In genomic region chr5:72847989-72848473, GRCh38 we compare ENCODE assay signal across 7 cellular contexts.
DNase-seq lines count a peak whose midpoint lies in the region; ATAC-seq lines count a peak whose summit lies in the region.

No MANE protein-coding gene starts in this region.

- peak; percentile 75 for DNase-seq in NCI-H1694 treated with DMSO at 0.1 percent for 48 hours (lab: John Stamatoyannopoulos, UW)
- peak; percentile 75 for DNase-seq in T-helper 9 cell
- peak; percentile 97 for DNase-seq in astrocyte of the hippocampus (ENCODE audit: low read depth, low spot score)
- peak; percentile 57 to 96 (median 83) for DNase-seq in hypothalamus (lab: John Stamatoyannopoulos, UW)
- DNase-seq in retina: peak; percentile 97

- ATAC-seq in GM18499 (IDR thresholded peaks at IDR 0.05; ENCODE audit: insufficient read depth, unreplicated experiment): peak; percentile 64
- peak; percentile 79 for ATAC-seq in HG02870 (IDR thresholded peaks at IDR 0.05; ENCODE audit: unreplicated experiment)

Comparison
In these comparisons a context has a peak if more than half of its experiments do, and no peak if none do; other contexts are left out.
1. Peak in every context shown above with its lines: DNase-seq and ATAC-seq.